11 cellular contexts compared by ENCODE assay signal in genomic region chr5:56479126-56479525, GRCh38.
DNase-seq lines count a peak whose midpoint lies in the region; ATAC-seq, FAIRE-seq and TF ChIP-seq lines count a peak whose summit lies in the region.
"Had no signal": no experiment of that assay in that cellular context is flagged by ENCODE, and none has a peak within 500 bp of the region (broad histone marks: within the 10 kb centered on the region; RNA-seq: fewer than 3 reads in every experiment).

No MANE protein-coding gene starts in this region.

- FAIRE-seq in GM12892 (lab: Jason Lieb, UNC): no peak
- FAIRE-seq: pancreas had no signal

- peaks cover 59% of the 10 kb centered on the region for H3K4me1 Mint-ChIP-seq in CD14-positive monocyte
- peaks cover 21 to 48% (median 35%) of the 10 kb centered on the region in 3 donors for H3K4me1 Mint-ChIP-seq in CD8-positive, alpha-beta memory T cell
- H3K4me1 Mint-ChIP-seq in activated naive CD8-positive, alpha-beta T cell treated with anti-CD3 and anti-CD28 coated beads, Interleukin-2, amount 50 U/mL, for 24 hours: peaks cover 44% of the 10 kb centered on the region
- peaks cover 38% of the 10 kb centered on the region for H3K4me1 Mint-ChIP-seq in chondrocyte (ENCODE audit: low read depth)

- peaks cover 0 to 3% of the 10 kb centered on the region in 2 donors for H3K36me3 Mint-ChIP-seq in CD14-positive monocyte
- H3K36me3 Mint-ChIP-seq in CD8-positive, alpha-beta memory T cell: no peaks in the 10 kb centered on the region
- no peaks in the 10 kb centered on the region for H3K36me3 Mint-ChIP-seq in activated naive CD8-positive, alpha-beta T cell treated with anti-CD3 and anti-CD28 coated beads, Interleukin-2, amount 50 U/mL, for 24 hours (ENCODE audit: low read depth)
- H3K36me3 Mint-ChIP-seq in chondrocyte (ENCODE audit: low read depth): no peaks in the 10 kb centered on the region

- no peak overlapping the region for H3K18ac ChIP-seq in neuronal stem cell (ENCODE audit: low read length)

- TF ChIP-seq CTCF in CD14-positive monocyte (IDR thresholded peaks at IDR 0.05): no peak
- no peak for TF ChIP-seq CTCF in chondrocyte (IDR thresholded peaks at IDR 0.05)

- H3K4me3 Mint-ChIP-seq in CD14-positive monocyte (no peak overlapping the region), chondrocyte (ENCODE audit: unreplicated experiment) (no peak overlapping the region)
- peak overlapping the region in 6 of 7 donors; percentile 58 to 84 (median 75) for H3K4me3 Mint-ChIP-seq in CD8-positive, alpha-beta memory T cell
- H3K4me3 Mint-ChIP-seq in activated naive CD8-positive, alpha-beta T cell treated with anti-CD3 and anti-CD28 coated beads, Interleukin-2, amount 50 U/mL, for 24 hours: no peak overlapping the region

- H2BK120ac ChIP-seq in neuronal stem cell (ENCODE audit: low read depth, low read length): no peak overlapping the region

- H3K36me3 ChIP-seq in CD8-positive, alpha-beta memory T cell (ENCODE audit: insufficient read depth, low read length): no peaks in the 10 kb centered on the region
- no peaks in the 10 kb centered on the region for H3K36me3 ChIP-seq in neuronal stem cell (replicated peaks in 1 of 2; ENCODE audit: control insufficient read depth in 2 of 2, insufficient read depth in 2 of 2, low read length in 2 of 2)
- H3K36me3 ChIP-seq: pancreas, vagina had no signal

- TF ChIP-seq POLR2A in GM12892 (IDR thresholded peaks at IDR 0.05; ENCODE audit: low read depth, low read length): no peak

- no peak overlapping the region for H3K4ac ChIP-seq in neuronal stem cell (ENCODE audit: low read length)

- peaks cover 1% of the 10 kb centered on the region for H3K79me1 ChIP-seq in neuronal stem cell (ENCODE audit: low read depth, low read length)

- no peaks in the 10 kb centered on the region for H3K9me3 ChIP-seq in CD8-positive, alpha-beta memory T cell (ENCODE audit: low read length)
- H3K9me3 ChIP-seq in neuronal stem cell (replicated peaks in 1 of 2; ENCODE audit: control insufficient read depth in 2 of 2, insufficient read depth in 1 of 2, low read depth in 1 of 2, low read length in 2 of 2): no peaks in the 10 kb centered on the region
- H3K9me3 ChIP-seq: pancreas, vagina had no signal

- H3K27ac Mint-ChIP-seq in CD14-positive monocyte: peak overlapping the region in 4 of 7 donors; percentile 10 to 66 (median 44)
- H3K27ac Mint-ChIP-seq in CD8-positive, alpha-beta memory T cell: peak overlapping the region in 7 of 8 donors; percentile 41 to 97 (median 85)
- H3K27ac Mint-ChIP-seq in activated naive CD8-positive, alpha-beta T cell treated with anti-CD3 and anti-CD28 coated beads, Interleukin-2, amount 50 U/mL, for 24 hours: peak overlapping the region; percentile 18
- H3K27ac Mint-ChIP-seq in chondrocyte (ENCODE audit: unreplicated experiment): no peak overlapping the region

- H2BK15ac ChIP-seq in neuronal stem cell (ENCODE audit: low read length): no peak overlapping the region

- peak overlapping the region; percentile 52 for H3K4me3 ChIP-seq in CD8-positive, alpha-beta memory T cell (ENCODE audit: low read length)
- no peak overlapping the region for H3K4me3 ChIP-seq in neuronal stem cell (ENCODE audit: low read length in 2 of 2)
- H3K4me3 ChIP-seq: GM23248, lung, vagina had no signal

- CTCF ChIA-PET in CD8-positive, alpha-beta memory T cell (lab: Charles Lee): interaction anchor here (2.4 kb wide), 1 partner anchor 9 kb away, joined by 6 read pairs; no protein-coding TSS in a partner anchor

- no peaks in the 10 kb centered on the region for H3K27me3 ChIP-seq in CD8-positive, alpha-beta memory T cell (ENCODE audit: insufficient read depth, low read length, poor library complexity, severe bottlenecking)
- no peaks in the 10 kb centered on the region for H3K27me3 ChIP-seq in neuronal stem cell (ENCODE audit: control insufficient read depth in 3 of 3, insufficient read depth in 3 of 3, low read depth in 1 of 3, low read length in 3 of 3)
- H3K27me3 ChIP-seq: pancreas, vagina had no signal

- H2BK12ac ChIP-seq in neuronal stem cell (ENCODE audit: low read length): no peak overlapping the region

- peak overlapping the region; percentile 23 for H3K23ac ChIP-seq in neuronal stem cell (ENCODE audit: low read depth, low read length, poor library complexity)

- ATAC-seq in activated naive CD8-positive, alpha-beta T cell treated with anti-CD3 and anti-CD28 coated beads, Interleukin-2, amount 50 U/mL, for 24 hours: no peak

- H3K27ac ChIP-seq in CD8-positive, alpha-beta memory T cell (ENCODE audit: low read depth, low read length): no peak overlapping the region
- no peak overlapping the region for H3K27ac ChIP-seq in neuronal stem cell (replicated peaks; ENCODE audit: low read length)
- H3K27ac ChIP-seq: GM23248 had no signal

- H3K14ac ChIP-seq in neuronal stem cell (ENCODE audit: low read length): no peak overlapping the region

- no peak overlapping the region for H4K91ac ChIP-seq in neuronal stem cell (ENCODE audit: low read depth, low read length, poor library complexity)

- no peak overlapping the region for H2BK5ac ChIP-seq in neuronal stem cell (ENCODE audit: low read length)

- intact Hi-C loops in CD14-positive monocyte (cut with micrococcal nuclease): no loop called here

- no peak overlapping the region for H4K8ac ChIP-seq in neuronal stem cell (ENCODE audit: low read depth, low read length)

- H3K4me1 ChIP-seq in CD8-positive, alpha-beta memory T cell (ENCODE audit: insufficient read depth, low read length): peaks cover 36% of the 10 kb centered on the region
- peaks cover 7 to 11% of the 10 kb centered on the region in 2 donors for H3K4me1 ChIP-seq in neuronal stem cell (ENCODE audit: control insufficient read depth in 2 of 2, insufficient read depth in 1 of 2, low read depth in 1 of 2, low read length in 2 of 2)

- POLR2A ChIA-PET in CD8-positive, alpha-beta memory T cell (lab: Charles Lee): no interaction called here

- no peak overlapping the region for H2AFZ ChIP-seq in neuronal stem cell (ENCODE audit: low read length)

- peaks cover 0 to 3% (median 0%) of the 10 kb centered on the region in 3 donors for H3K27me3 Mint-ChIP-seq in CD14-positive monocyte (ENCODE audit: low read depth in 3 of 3)
- H3K27me3 Mint-ChIP-seq in CD8-positive, alpha-beta memory T cell: peaks cover 4 to 35% of the 10 kb centered on the region in 2 donors
- peaks cover 17% of the 10 kb centered on the region for H3K27me3 Mint-ChIP-seq in activated naive CD8-positive, alpha-beta T cell treated with anti-CD3 and anti-CD28 coated beads, Interleukin-2, amount 50 U/mL, for 24 hours
- no peaks in the 10 kb centered on the region for H3K27me3 Mint-ChIP-seq in chondrocyte (ENCODE audit: low read depth)

- H2AK5ac ChIP-seq in neuronal stem cell (ENCODE audit: low read depth, low read length): no peak overlapping the region

- no peaks in the 10 kb centered on the region for H3K9me3 Mint-ChIP-seq in CD14-positive monocyte
- no peaks in the 10 kb centered on the region for H3K9me3 Mint-ChIP-seq in CD8-positive, alpha-beta memory T cell
- no peaks in the 10 kb centered on the region for H3K9me3 Mint-ChIP-seq in activated naive CD8-positive, alpha-beta T cell treated with anti-CD3 and anti-CD28 coated beads, Interleukin-2, amount 50 U/mL, for 24 hours
- no peaks in the 10 kb centered on the region for H3K9me3 Mint-ChIP-seq in chondrocyte (ENCODE audit: low read depth)

- no CpG with 5 or more reads among the region's 3 CpGs for WGBS in neuronal stem cell (ENCODE audit: extremely low coverage in 2 of 2, insufficient read length in 2 of 2, insufficient replicate concordance in 1 of 2), 2 donors

- H3K9ac ChIP-seq in neuronal stem cell (ENCODE audit: low read depth, low read length, poor library complexity): no peak overlapping the region
- H3K9ac ChIP-seq: GM23248 had no signal

- H3K4me2 ChIP-seq in neuronal stem cell (ENCODE audit: insufficient read depth, low read length, poor library complexity, severe bottlenecking): no peak overlapping the region

- DNase-seq in CD14-positive monocyte (ENCODE audit: low spot score): no peak
- no peak for DNase-seq in CD8-positive, alpha-beta memory T cell
- DNase-seq in activated naive CD8-positive, alpha-beta T cell treated with anti-CD3 and anti-CD28 coated beads, Interleukin-2, amount 50 U/mL, for 24 hours: no peak
- no peak for DNase-seq in neuronal stem cell (ENCODE audit: low spot score)
- no peak for DNase-seq in NCI-H226
- no peak for DNase-seq in chondrocyte (ENCODE audit: low spot score)
- no peak for DNase-seq in GM12892 (ENCODE audit: insufficient read length)
- DNase-seq: GM23248, pancreas had no signal

Comparison
In these comparisons a context has a peak if more than half of its experiments do, and no peak if none do; other contexts are left out.
1. H3K4me3 Mint-ChIP-seq: peak in CD8-positive, alpha-beta memory T cell (6 of 7); none in CD14-positive monocyte (0 of 2), activated naive CD8-positive, alpha-beta T cell treated with anti-CD3 and anti-CD28 coated beads, Interleukin-2, amount 50 U/mL, for 24 hours (single experiment) and chondrocyte (single experiment).